ENCODE assay signal across 1 cellular context in the genomic region with DNA sequence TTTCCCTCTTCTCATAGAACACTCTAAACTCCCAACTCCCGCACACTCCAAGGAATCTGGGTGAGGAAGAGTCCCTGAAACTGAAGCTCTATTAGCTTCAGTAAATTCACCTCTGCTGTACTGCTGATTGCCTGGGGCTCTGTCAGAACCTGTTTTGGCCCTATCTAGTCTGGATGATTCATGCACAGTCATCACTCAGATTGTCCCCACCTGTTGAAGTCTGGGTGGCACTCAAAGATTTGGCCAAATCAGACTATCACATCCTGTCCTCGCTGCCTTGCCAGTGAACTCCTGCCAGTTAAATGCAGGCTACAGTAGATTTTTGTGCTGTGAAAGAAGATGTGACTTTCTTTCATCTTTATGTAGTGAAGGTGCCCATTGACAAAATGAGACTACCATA.
A peak's percentile ranks its signal among the peaks of the same experiment; 100 is the strongest.
TF ChIP-seq lines count a peak whose summit lies in the region.

No MANE protein-coding gene starts in this region.

TF ChIP-seq in HCT116, 20 proteins besides CTCF, POLR2A, EP300 and RAD21 (continued from another document):
- TF ChIP-seq EZH2phosphoT487 (IDR thresholded peaks at IDR 0.05; ENCODE audit: borderline replicate concordance) (no peak), ELF1 (IDR thresholded peaks at IDR 0.05; ENCODE audit: borderline replicate concordance, low read depth) (no peak), CEBPB (IDR thresholded peaks at IDR 0.05; ENCODE audit: low read depth) (no peak), ZNF274 (IDR thresholded peaks at IDR 0.05; ENCODE audit: low read depth, low read length) (no peak), POLR2AphosphoS5 (IDR thresholded peaks at IDR 0.05; ENCODE audit: low read depth, low read length) (peak; percentile 16; the same call in 1 of the 2 replicates), SP1 (IDR thresholded peaks at IDR 0.05; ENCODE audit: low read depth) (peak; percentile 74), TCF7L2 (IDR thresholded peaks at IDR 0.05; ENCODE audit: borderline replicate concordance, extremely low read depth, insufficient read depth, insufficient read length) (peak; percentile 57), CBX3 (IDR thresholded peaks at IDR 0.05; ENCODE audit: low read depth) (peak; percentile 95), ZFX (IDR thresholded peaks at IDR 0.05) (no peak), FOSL1 (IDR thresholded peaks at IDR 0.05; ENCODE audit: low read depth) (peak; percentile 94), SRF (IDR thresholded peaks at IDR 0.05; ENCODE audit: low read depth) (peak; percentile 62; the same call in 1 of the 2 replicates), SIN3A (IDR thresholded peaks at IDR 0.05; ENCODE audit: low read depth) (no peak)
- TF ChIP-seq, protein P1, sequence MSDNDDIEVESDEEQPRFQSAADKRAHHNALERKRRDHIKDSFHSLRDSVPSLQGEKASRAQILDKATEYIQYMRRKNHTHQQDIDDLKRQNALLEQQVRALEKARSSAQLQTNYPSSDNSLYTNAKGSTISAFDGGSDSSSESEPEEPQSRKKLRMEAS (IDR thresholded peaks at IDR 0.05), result no peak
- TF ChIP-seq, protein P2, sequence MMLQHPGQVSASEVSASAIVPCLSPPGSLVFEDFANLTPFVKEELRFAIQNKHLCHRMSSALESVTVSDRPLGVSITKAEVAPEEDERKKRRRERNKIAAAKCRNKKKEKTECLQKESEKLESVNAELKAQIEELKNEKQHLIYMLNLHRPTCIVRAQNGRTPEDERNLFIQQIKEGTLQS (IDR thresholded peaks at IDR 0.05), result no peak
- TF ChIP-seq, protein P3, sequence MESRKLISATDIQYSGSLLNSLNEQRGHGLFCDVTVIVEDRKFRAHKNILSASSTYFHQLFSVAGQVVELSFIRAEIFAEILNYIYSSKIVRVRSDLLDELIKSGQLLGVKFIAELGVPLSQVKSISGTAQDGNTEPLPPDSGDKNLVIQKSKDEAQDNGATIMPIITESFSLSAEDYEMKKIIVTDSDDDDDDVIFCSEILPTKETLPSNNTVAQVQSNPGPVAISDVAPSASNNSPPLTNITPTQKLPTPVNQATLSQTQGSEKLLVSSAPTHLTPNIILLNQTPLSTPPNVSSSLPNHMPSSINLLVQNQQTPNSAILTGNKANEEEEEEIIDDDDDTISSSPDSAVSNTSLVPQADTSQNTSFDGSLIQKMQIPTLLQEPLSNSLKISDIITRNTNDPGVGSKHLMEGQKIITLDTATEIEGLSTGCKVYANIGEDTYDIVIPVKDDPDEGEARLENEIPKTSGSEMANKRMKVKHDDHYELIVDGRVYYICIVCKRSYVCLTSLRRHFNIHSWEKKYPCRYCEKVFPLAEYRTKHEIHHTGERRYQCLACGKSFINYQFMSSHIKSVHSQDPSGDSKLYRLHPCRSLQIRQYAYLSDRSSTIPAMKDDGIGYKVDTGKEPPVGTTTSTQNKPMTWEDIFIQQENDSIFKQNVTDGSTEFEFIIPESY (IDR thresholded peaks at IDR 0.05; ENCODE audit: extremely low read depth, insufficient replicate concordance, low read length), result no peak
